ENCODE assay signal across 8 cellular contexts in the genomic region with DNA sequence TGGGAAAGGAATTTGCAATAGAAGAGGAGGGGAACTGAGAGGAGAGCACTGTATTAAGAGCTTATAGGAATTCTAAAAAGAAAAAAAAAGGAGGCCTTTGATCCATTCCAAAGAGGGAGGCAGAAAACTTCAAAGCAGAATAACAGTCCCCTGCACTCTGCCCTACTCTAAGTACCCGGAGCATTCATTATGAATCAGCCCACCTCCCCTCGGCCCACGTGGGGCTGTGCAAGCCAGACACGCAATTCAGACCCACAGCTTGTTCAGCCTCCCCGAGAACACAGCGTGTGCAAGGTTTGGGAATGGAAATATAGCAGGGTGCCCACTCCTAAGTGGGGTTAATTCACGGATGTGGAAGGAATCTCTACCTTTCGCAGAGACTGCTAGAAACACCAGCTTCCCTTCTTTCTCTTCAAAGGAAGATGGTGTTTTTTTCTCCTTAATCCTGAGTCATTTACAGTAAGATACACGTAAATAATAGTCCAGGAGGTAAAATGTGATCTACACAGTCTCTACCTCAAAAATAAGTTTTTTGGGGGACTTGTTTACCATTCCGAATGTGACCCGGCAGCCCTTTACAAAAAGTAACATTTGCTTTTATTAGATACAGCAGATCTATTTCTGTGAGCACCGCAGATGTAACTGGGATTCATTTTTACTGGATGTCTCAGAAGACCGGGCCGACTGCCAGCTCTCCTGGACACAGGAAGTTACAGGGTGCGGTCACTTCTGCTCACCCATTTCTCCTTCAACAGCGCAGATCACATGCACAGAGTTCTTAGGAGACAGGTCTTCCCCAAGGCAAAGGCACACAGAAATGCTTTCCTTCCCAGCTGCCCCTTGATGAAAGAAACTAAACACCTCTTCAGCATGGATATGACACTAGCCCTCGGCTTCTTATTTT.
A peak's percentile ranks its signal among the peaks of the same experiment; 100 is the strongest.
DNase-seq lines count a peak whose midpoint lies in the region; ATAC-seq and TF ChIP-seq lines count a peak whose summit lies in the region.

No MANE protein-coding gene starts in this region.

- no peaks in the 10 kb centered on the region for H3K79me2 ChIP-seq in SK-N-SH (ENCODE audit: insufficient read depth)

- WGBS in SK-N-SH (ENCODE audit: low lambda C conversion rate): 35% methylated on average over 17 of the region's 17 CpGs
- 21% methylated on average over 11 to 16 of the region's 17 CpGs for WGBS in gastroesophageal sphincter (ENCODE audit: low coverage in 1 of 2), 2 donors

- H3F3A ChIP-seq in SK-N-SH (replicated peaks; ENCODE audit: insufficient read depth): peaks cover 17% of the 10 kb centered on the region

- 0 out of 4 replicates have a peak overlapping the region, but pooled peaks of 1 of the 2 experiments have one; percentile 14 for H3K4me3 ChIP-seq in SK-N-SH (ENCODE audit: low read depth in 2 of 2, low read length in 1 of 2)
- peak overlapping the region in 1 of 2 donors; percentile 3 for H3K4me3 ChIP-seq in gastroesophageal sphincter
- H3K4me3 ChIP-seq in effector memory CD4-positive, alpha-beta T cell (ENCODE audit: insufficient read depth, low read depth, low read length, poor library complexity, severe bottlenecking): no peak overlapping the region

- H3K27me3 ChIP-seq in SK-N-SH (ENCODE audit: insufficient read depth) (no peaks in the 10 kb centered on the region), gastroesophageal sphincter (no peaks in the 10 kb centered on the region)
- no peaks in the 10 kb centered on the region for H3K27me3 ChIP-seq in effector memory CD4-positive, alpha-beta T cell (replicated peaks; ENCODE audit: control insufficient read depth, insufficient read depth, low read length, poor library complexity, severe bottlenecking)

- no peak for TF ChIP-seq CTCF in SK-N-SH (IDR thresholded peaks at IDR 0.05)
- TF ChIP-seq CTCF in gastroesophageal sphincter (IDR thresholded peaks at IDR 0.05): no peak
- no peak for TF ChIP-seq CTCF in progenitor cell of endocrine pancreas (IDR thresholded peaks at IDR 0.05; ENCODE audit: unreplicated experiment)

- ATAC-seq in gastroesophageal sphincter (peak; percentile 92), GM18907 (IDR thresholded peaks at IDR 0.05; ENCODE audit: unreplicated experiment) (no peak), HG03175 (IDR thresholded peaks at IDR 0.05; ENCODE audit: unreplicated experiment) (no peak)

- TF ChIP-seq RAD21 in SK-N-SH (IDR thresholded peaks at IDR 0.05; ENCODE audit: low read length): no peak

- H3K27me3 Mint-ChIP-seq in progenitor cell of endocrine pancreas: peaks cover 4% of the 10 kb centered on the region

- POLR2A ChIA-PET in SK-N-SH (lab: Yijun Ruan, JAX): no interaction called here

- no peaks in the 10 kb centered on the region for H3K36me3 Mint-ChIP-seq in progenitor cell of endocrine pancreas (ENCODE audit: insufficient read depth)

- peak overlapping the region; percentile 77 for H3K4me2 ChIP-seq in SK-N-SH

- peaks cover 4% of the 10 kb centered on the region for H3K4me1 Mint-ChIP-seq in progenitor cell of endocrine pancreas (ENCODE audit: low read depth)

- H3K27ac Mint-ChIP-seq in progenitor cell of endocrine pancreas: peak overlapping the region; percentile 12

- peak overlapping the region; percentile 53 to 92; a peak in 3 of 4 replicates for H3K27ac ChIP-seq in SK-N-SH (ENCODE audit: low read depth in 2 of 2, low read length in 1 of 2)
- H3K27ac ChIP-seq in gastroesophageal sphincter: peak overlapping the region; percentile 26 to 72 (median 66)
- no peak overlapping the region for H3K27ac ChIP-seq in effector memory CD4-positive, alpha-beta T cell (ENCODE audit: insufficient read depth, low read length, poor library complexity, severe bottlenecking)

- peak; percentile 13 to 75; a peak in 1 of 4 replicates for TF ChIP-seq EP300 in SK-N-SH (IDR thresholded peaks at IDR 0.05; ENCODE audit: borderline replicate concordance in 1 of 2, low read depth in 1 of 2, low read length in 1 of 2)
- no peak for TF ChIP-seq EP300 in gastroesophageal sphincter (IDR thresholded peaks at IDR 0.05)

- H3K36me3 ChIP-seq in SK-N-SH (replicated peaks in 1 of 2; ENCODE audit: control insufficient read depth in 1 of 2, insufficient read depth in 2 of 2, low read length in 1 of 2) (no peaks in the 10 kb centered on the region), gastroesophageal sphincter (no peaks in the 10 kb centered on the region)
- H3K36me3 ChIP-seq in effector memory CD4-positive, alpha-beta T cell (ENCODE audit: control insufficient read depth, insufficient read depth, low read length): no peaks in the 10 kb centered on the region

- H2AFZ ChIP-seq in SK-N-SH (ENCODE audit: low read depth): peak overlapping the region; percentile 88

- DNase-seq in ELF-1 (ENCODE audit: low read depth, low spot score): peak; percentile 10
- DNase-seq in SK-N-SH: no peak
- no peak for DNase-seq in progenitor cell of endocrine pancreas (ENCODE audit: low spot score, unreplicated experiment)
- DNase-seq in effector memory CD4-positive, alpha-beta T cell: no peak
- DNase-seq in NCI-H1105 (lab: John Stamatoyannopoulos, UW): no peak

- H3K9me3 ChIP-seq in SK-N-SH: no peaks in the 10 kb centered on the region
- no peaks in the 10 kb centered on the region for H3K9me3 ChIP-seq in gastroesophageal sphincter
- no peaks in the 10 kb centered on the region for H3K9me3 ChIP-seq in effector memory CD4-positive, alpha-beta T cell (ENCODE audit: control insufficient read depth, low read length)

- H3K9me2 ChIP-seq in SK-N-SH: no peaks in the 10 kb centered on the region

- peaks cover 10% of the 10 kb centered on the region for H3K9me3 Mint-ChIP-seq in progenitor cell of endocrine pancreas (ENCODE audit: low read depth)

- peaks cover 9 to 10% of the 10 kb centered on the region in 2 experiments; a peak in 3 of 4 replicates for H3K4me1 ChIP-seq in SK-N-SH (ENCODE audit: control insufficient read depth in 1 of 2, insufficient read depth in 2 of 2, low read depth in 1 of 2, low read length in 1 of 2)
- peaks cover 3 to 29% (median 9%) of the 10 kb centered on the region in 3 donors for H3K4me1 ChIP-seq in gastroesophageal sphincter
- no peaks in the 10 kb centered on the region for H3K4me1 ChIP-seq in effector memory CD4-positive, alpha-beta T cell (ENCODE audit: control insufficient read depth, insufficient read depth, low read length, poor library complexity, severe bottlenecking)

- no peak overlapping the region for H3K4me3 Mint-ChIP-seq in progenitor cell of endocrine pancreas (ENCODE audit: low read depth)

- CTCF ChIA-PET in SK-N-SH (lab: Yijun Ruan, JAX): interaction anchor here (0.7 to 1.3 kb wide), 3 partner anchors 8 to 1177 kb away, joined by 3 to 5 read pairs (median 3); no protein-coding TSS in a partner anchor

- TF ChIP-seq POLR2A in gastroesophageal sphincter (IDR thresholded peaks at IDR 0.05): no peak

- H3K9ac ChIP-seq in SK-N-SH: peak overlapping the region; percentile 60

- H4K20me1 ChIP-seq in SK-N-SH (ENCODE audit: insufficient read depth): no peaks in the 10 kb centered on the region

TF ChIP-seq in SK-N-SH, 30 proteins besides CTCF, POLR2A, EP300 and RAD21 (continues in another document):
- peak; percentile 87 for TF ChIP-seq MEF2A (IDR thresholded peaks at IDR 0.05; ENCODE audit: borderline replicate concordance, low read depth)
- TF ChIP-seq MXI1 (IDR thresholded peaks at IDR 0.05; ENCODE audit: low read depth, low read length): no peak
- TF ChIP-seq EZH2phosphoT487 (IDR thresholded peaks at IDR 0.05; ENCODE audit: borderline replicate concordance, low read depth): no peak
- peak; percentile 41; the same call in 1 of the 2 replicates for TF ChIP-seq POLR2AphosphoS5 (IDR thresholded peaks at IDR 0.05; ENCODE audit: low read depth, low read length)
- TF ChIP-seq, protein P1, sequence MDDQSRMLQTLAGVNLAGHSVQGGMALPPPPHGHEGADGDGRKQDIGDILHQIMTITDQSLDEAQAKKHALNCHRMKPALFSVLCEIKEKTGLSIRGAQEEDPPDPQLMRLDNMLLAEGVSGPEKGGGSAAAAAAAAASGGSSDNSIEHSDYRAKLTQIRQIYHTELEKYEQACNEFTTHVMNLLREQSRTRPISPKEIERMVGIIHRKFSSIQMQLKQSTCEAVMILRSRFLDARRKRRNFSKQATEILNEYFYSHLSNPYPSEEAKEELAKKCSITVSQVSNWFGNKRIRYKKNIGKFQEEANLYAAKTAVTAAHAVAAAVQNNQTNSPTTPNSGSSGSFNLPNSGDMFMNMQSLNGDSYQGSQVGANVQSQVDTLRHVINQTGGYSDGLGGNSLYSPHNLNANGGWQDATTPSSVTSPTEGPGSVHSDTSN (IDR thresholded peaks at IDR 0.05): peak; percentile 63
- no peak for TF ChIP-seq FOXM1 (IDR thresholded peaks at IDR 0.05; ENCODE audit: low read depth)
- TF ChIP-seq TCF12 (IDR thresholded peaks at IDR 0.05): peak; percentile 83
- peak; percentile 78 for TF ChIP-seq JUND (IDR thresholded peaks at IDR 0.05)
- TF ChIP-seq USF1 (IDR thresholded peaks at IDR 0.05; ENCODE audit: borderline replicate concordance, low read depth): peak; percentile 51; the same call in 1 of the 2 replicates
- no peak for TF ChIP-seq RFX5 (IDR thresholded peaks at IDR 0.05; ENCODE audit: low read length)
- TF ChIP-seq GATA2 (CRISPR knock-in tag; IDR thresholded peaks at IDR 0.05): no peak
- TF ChIP-seq RXRA (IDR thresholded peaks at IDR 0.05; ENCODE audit: borderline replicate concordance, low read depth): 0 out of 2 replicates have a peak, but pooled peaks have one; percentile 29
